Comparison of ENCODE assay signal across 10 cellular contexts in genomic region chr1:59730302-59730701, GRCh38.
DNase-seq lines count a peak whose midpoint lies in the region; ATAC-seq and TF ChIP-seq lines count a peak whose summit lies in the region.
"Had no signal": no experiment of that assay in that cellular context is flagged by ENCODE, and none has a peak within 500 bp of the region (broad histone marks: within the 10 kb centered on the region; RNA-seq: fewer than 3 reads in every experiment).

No MANE protein-coding gene starts in this region.

- no peak for TF ChIP-seq POLR2A in transverse colon (IDR thresholded peaks at IDR 0.05)

- no peak overlapping the region for H3K4me3 ChIP-seq in Panc1 (ENCODE audit: low read depth in 2 of 2, low read length in 2 of 2)
- H3K4me3 ChIP-seq in lung = no peak overlapping the region
- H3K4me3 ChIP-seq in transverse colon = no peak overlapping the region

- no peak for TF ChIP-seq CTCF in Panc1 (IDR thresholded peaks at IDR 0.05)
- no peak for TF ChIP-seq CTCF in endothelial cell (IDR thresholded peaks at IDR 0.05; ENCODE audit: unreplicated experiment)
- no peak for TF ChIP-seq CTCF in lung (IDR thresholded peaks at IDR 0.05; ENCODE audit: control extremely low read depth, extremely low read depth)
- TF ChIP-seq CTCF in transverse colon (IDR thresholded peaks at IDR 0.05) = no peak

- H3K27ac ChIP-seq in Panc1 (ENCODE audit: low read length) (no peak overlapping the region), lung (ENCODE audit: low read depth in 1 of 2, low read length in 1 of 2) (peak overlapping the region; percentile 40 to 85), transverse colon (peak overlapping the region; percentile 74 to 86 (median 80))

- no peaks in the 10 kb centered on the region for H3K9me3 Mint-ChIP-seq in endothelial cell (ENCODE audit: unreplicated experiment)
- H3K9me3 Mint-ChIP-seq: stimulated activated memory B cell treated with anti-CD40 and anti-IgM and Interleukin-4, amounts not matched to agents 10 μg/mL and 1 μg/mL and 100 μg/mL, for 72 hours had no signal

- no TSS peak for BruUV-seq in Panc1 (replicated peaks; lab: Mats Ljungman, UMichigan)

- intact Hi-C loops in Panc1 (cut with micrococcal nuclease; ENCODE audit: unreplicated experiment) (no loop called here), transverse colon (cut with DNase I; ENCODE audit: low total_unique reads) (no loop called here)

- no peak overlapping the region for H3K27ac Mint-ChIP-seq in endothelial cell (ENCODE audit: unreplicated experiment)
- H3K27ac Mint-ChIP-seq: activated naive CD8-positive, alpha-beta T cell; stimulated activated memory B cell treated with anti-CD40 and anti-IgM and Interleukin-4, amounts not matched to agents 10 μg/mL and 1 μg/mL and 100 μg/mL, for 72 hours had no signal

- CTCF ChIA-PET in Panc1 (lab: Charles Lee) = interaction anchor here (0.6 kb wide), 1 partner anchor 718 kb away, joined by 3 read pairs; no protein-coding TSS in a partner anchor

- peaks cover 42% of the 10 kb centered on the region for H3K4me1 Mint-ChIP-seq in endothelial cell (ENCODE audit: unreplicated experiment)
- H3K4me1 Mint-ChIP-seq: stimulated activated memory B cell treated with anti-CD40 and anti-IgM and Interleukin-4, amounts not matched to agents 10 μg/mL and 1 μg/mL and 100 μg/mL, for 72 hours had no signal

- in situ Hi-C loops in Panc1 (cut with HindIII; ENCODE audit: low pct_unique_long_range_greater_than_20kb, low sequenced_read_pairs) (no loop called here), transverse colon (cut with MboI; ENCODE audit: low pct_ligation_motif_present in 1 of 4, low pct_unique_long_range_greater_than_20kb in 1 of 4, low sequenced_read_pairs in 3 of 4) (no loop called here)

- ATAC-seq in Panc1 (peak; percentile 21; the same call in 1 of the 2 replicates), lung (ENCODE audit: insufficient read depth, low FRiP score) (no peak)
- ATAC-seq: stimulated activated memory B cell treated with anti-CD40 and anti-IgM and Interleukin-4, amounts not matched to agents 10 μg/mL and 1 μg/mL and 100 μg/mL, for 72 hours had no signal

- no peak for TF ChIP-seq EP300 in transverse colon (IDR thresholded peaks at IDR 0.05; ENCODE audit: low read depth)

- POLR2A ChIA-PET in Panc1 (lab: Charles Lee) = interaction anchor here (0.7 kb wide), 1 partner anchor 9 kb away, joined by 11 read pairs; no protein-coding TSS in a partner anchor

- H3K36me3 Mint-ChIP-seq in endothelial cell (ENCODE audit: low read depth, unreplicated experiment) = peaks cover 21% of the 10 kb centered on the region

- no peaks in the 10 kb centered on the region for H3K36me3 ChIP-seq in Panc1 (ENCODE audit: control insufficient read depth, insufficient read depth, low read length)
- no peaks in the 10 kb centered on the region for H3K36me3 ChIP-seq in lung (ENCODE audit: control insufficient read depth in 2 of 2, insufficient read depth in 2 of 2, low read length in 2 of 2)
- no peaks in the 10 kb centered on the region for H3K36me3 ChIP-seq in transverse colon

- peak overlapping the region; percentile 22 for H3K4me3 Mint-ChIP-seq in endothelial cell (ENCODE audit: unreplicated experiment)
- H3K4me3 Mint-ChIP-seq: activated naive CD8-positive, alpha-beta T cell; stimulated activated memory B cell treated with anti-CD40 and anti-IgM and Interleukin-4, amounts not matched to agents 10 μg/mL and 1 μg/mL and 100 μg/mL, for 72 hours had no signal

- H3K9me3 ChIP-seq in Panc1 (ENCODE audit: control insufficient read depth, insufficient read depth, low read depth, low read length) = no peaks in the 10 kb centered on the region; the same call in 1 of the 2 replicates
- no peaks in the 10 kb centered on the region for H3K9me3 ChIP-seq in lung (ENCODE audit: control insufficient read depth in 2 of 2, insufficient read depth in 1 of 2, low read length in 1 of 2)
- no peaks in the 10 kb centered on the region for H3K9me3 ChIP-seq in transverse colon

- DNase-seq in Panc1 (ENCODE audit: low read depth, low spot score) = no peak
- no peak for DNase-seq in endothelial cell (ENCODE audit: low spot score)
- DNase-seq in lung (ENCODE audit: low spot score) = no peak
- no peak for DNase-seq in transverse colon
- DNase-seq in DMS 273 (lab: John Stamatoyannopoulos, UW; ENCODE audit: unreplicated experiment) = no peak
- DNase-seq in activated CD8-positive, alpha-beta memory T cell treated with anti-CD3 and anti-CD28 coated beads for 24 hours = no peak
- no peak for DNase-seq in DMS153 treated with DMSO at 0.1 percent for 48 hours (lab: John Stamatoyannopoulos, UW; ENCODE audit: unreplicated experiment)
- DNase-seq: activated CD4-positive, CD25-positive, alpha-beta regulatory T cell treated with anti-CD3 and anti-CD28 coated beads, Interleukin-2, amount 50 U/mL, for 72 hours had no signal

- WGBS in lung, 2 donors = 97 to 98% methylated on average over 1 of the region's 1 CpG
- WGBS in transverse colon (ENCODE audit: low coverage in 1 of 2), 2 donors = 80 to 85% methylated on average over 1 of the region's 1 CpG

- no peaks in the 10 kb centered on the region for H3K27me3 Mint-ChIP-seq in endothelial cell (ENCODE audit: unreplicated experiment)
- H3K27me3 Mint-ChIP-seq: activated naive CD8-positive, alpha-beta T cell; stimulated activated memory B cell treated with anti-CD40 and anti-IgM and Interleukin-4, amounts not matched to agents 10 μg/mL and 1 μg/mL and 100 μg/mL, for 72 hours had no signal

- H3K27me3 ChIP-seq in Panc1 (ENCODE audit: control insufficient read depth, insufficient read depth, low read length) (no peaks in the 10 kb centered on the region), lung (ENCODE audit: control insufficient read depth, insufficient read depth) (no peaks in the 10 kb centered on the region), transverse colon (no peaks in the 10 kb centered on the region)

- H3K4me1 ChIP-seq in Panc1 (ENCODE audit: control insufficient read depth, insufficient read depth, low read length) = peaks cover 5% of the 10 kb centered on the region
- H3K4me1 ChIP-seq in lung (ENCODE audit: control insufficient read depth in 2 of 2, insufficient read depth in 2 of 2, low read length in 2 of 2) = peaks cover 5 to 12% of the 10 kb centered on the region in 2 donors
- H3K4me1 ChIP-seq in transverse colon = peaks cover 20 to 44% (median 24%) of the 10 kb centered on the region in 4 donors
